Comparison of ENCODE assay signal across 1 cellular context in genomic region chr12:94791933-94792332, GRCh38.
TF ChIP-seq lines count a peak whose summit lies in the region.

No MANE protein-coding gene starts in this region.

TF ChIP-seq in K562, 482 proteins besides CTCF, POLR2A, EP300 and RAD21 (continued from another document):
- TF ChIP-seq, protein P1, sequence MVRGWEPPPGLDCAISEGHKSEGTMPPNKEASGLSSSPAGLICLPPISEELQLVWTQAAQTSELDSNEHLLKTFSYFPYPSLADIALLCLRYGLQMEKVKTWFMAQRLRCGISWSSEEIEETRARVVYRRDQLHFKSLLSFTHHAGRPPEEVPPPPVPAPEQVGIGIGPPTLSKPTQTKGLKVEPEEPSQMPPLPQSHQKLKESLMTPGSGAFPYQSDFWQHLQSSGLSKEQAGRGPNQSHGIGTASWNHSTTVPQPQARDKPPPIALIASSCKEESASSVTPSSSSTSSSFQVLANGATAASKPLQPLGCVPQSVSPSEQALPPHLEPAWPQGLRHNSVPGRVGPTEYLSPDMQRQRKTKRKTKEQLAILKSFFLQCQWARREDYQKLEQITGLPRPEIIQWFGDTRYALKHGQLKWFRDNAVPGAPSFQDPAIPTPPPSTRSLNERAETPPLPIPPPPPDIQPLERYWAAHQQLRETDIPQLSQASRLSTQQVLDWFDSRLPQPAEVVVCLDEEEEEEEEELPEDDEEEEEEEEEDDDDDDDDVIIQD (CRISPR knock-in tag; IDR thresholded peaks at IDR 0.05), result 0 out of 2 replicates have a peak, but pooled peaks have one; percentile 69
- no peak for TF ChIP-seq NR2F6 (CRISPR knock-in tag; IDR thresholded peaks at IDR 0.05)
- peak; percentile 48; the same call in 1 of the 2 replicates for TF ChIP-seq JUNB (CRISPR knock-in tag; conservative IDR thresholded peaks at IDR 0.05)
- TF ChIP-seq, protein P2, sequence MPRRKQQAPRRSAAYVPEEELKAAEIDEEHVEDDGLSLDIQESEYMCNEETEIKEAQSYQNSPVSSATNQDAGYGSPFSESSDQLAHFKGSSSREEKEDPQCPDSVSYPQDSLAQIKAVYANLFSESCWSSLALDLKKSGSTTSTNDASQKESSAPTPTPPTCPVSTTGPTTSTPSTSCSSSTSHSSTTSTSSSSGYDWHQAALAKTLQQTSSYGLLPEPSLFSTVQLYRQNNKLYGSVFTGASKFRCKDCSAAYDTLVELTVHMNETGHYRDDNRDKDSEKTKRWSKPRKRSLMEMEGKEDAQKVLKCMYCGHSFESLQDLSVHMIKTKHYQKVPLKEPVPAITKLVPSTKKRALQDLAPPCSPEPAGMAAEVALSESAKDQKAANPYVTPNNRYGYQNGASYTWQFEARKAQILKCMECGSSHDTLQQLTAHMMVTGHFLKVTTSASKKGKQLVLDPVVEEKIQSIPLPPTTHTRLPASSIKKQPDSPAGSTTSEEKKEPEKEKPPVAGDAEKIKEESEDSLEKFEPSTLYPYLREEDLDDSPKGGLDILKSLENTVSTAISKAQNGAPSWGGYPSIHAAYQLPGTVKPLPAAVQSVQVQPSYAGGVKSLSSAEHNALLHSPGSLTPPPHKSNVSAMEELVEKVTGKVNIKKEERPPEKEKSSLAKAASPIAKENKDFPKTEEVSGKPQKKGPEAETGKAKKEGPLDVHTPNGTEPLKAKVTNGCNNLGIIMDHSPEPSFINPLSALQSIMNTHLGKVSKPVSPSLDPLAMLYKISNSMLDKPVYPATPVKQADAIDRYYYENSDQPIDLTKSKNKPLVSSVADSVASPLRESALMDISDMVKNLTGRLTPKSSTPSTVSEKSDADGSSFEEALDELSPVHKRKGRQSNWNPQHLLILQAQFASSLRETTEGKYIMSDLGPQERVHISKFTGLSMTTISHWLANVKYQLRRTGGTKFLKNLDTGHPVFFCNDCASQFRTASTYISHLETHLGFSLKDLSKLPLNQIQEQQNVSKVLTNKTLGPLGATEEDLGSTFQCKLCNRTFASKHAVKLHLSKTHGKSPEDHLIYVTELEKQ (CRISPR knock-in tag; IDR thresholded peaks at IDR 0.05), result 0 out of 2 replicates have a peak, but pooled peaks have one; percentile 23
- TF ChIP-seq KDM1A (IDR thresholded peaks at IDR 0.05), result peak in 1 of 2 experiments; percentile 45; a peak in 1 of 4 replicates
- TF ChIP-seq, protein P3, sequence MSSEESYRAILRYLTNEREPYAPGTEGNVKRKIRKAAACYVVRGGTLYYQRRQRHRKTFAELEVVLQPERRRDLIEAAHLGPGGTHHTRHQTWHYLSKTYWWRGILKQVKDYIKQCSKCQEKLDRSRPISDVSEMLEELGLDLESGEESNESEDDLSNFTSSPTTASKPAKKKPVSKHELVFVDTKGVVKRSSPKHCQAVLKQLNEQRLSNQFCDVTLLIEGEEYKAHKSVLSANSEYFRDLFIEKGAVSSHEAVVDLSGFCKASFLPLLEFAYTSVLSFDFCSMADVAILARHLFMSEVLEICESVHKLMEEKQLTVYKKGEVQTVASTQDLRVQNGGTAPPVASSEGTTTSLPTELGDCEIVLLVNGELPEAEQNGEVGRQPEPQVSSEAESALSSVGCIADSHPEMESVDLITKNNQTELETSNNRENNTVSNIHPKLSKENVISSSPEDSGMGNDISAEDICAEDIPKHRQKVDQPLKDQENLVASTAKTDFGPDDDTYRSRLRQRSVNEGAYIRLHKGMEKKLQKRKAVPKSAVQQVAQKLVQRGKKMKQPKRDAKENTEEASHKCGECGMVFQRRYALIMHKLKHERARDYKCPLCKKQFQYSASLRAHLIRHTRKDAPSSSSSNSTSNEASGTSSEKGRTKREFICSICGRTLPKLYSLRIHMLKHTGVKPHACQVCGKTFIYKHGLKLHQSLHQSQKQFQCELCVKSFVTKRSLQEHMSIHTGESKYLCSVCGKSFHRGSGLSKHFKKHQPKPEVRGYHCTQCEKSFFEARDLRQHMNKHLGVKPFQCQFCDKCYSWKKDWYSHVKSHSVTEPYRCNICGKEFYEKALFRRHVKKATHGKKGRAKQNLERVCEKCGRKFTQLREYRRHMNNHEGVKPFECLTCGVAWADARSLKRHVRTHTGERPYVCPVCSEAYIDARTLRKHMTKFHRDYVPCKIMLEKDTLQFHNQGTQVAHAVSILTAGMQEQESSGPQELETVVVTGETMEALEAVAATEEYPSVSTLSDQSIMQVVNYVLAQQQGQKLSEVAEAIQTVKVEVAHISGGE (CRISPR knock-in tag; IDR thresholded peaks at IDR 0.05), result peak in 1 of 3 experiments; percentile 79; a peak in 2 of 6 replicates
- 0 out of 2 replicates have a peak, but pooled peaks have one; percentile 45 for TF ChIP-seq ZFP30 (CRISPR knock-in tag; IDR thresholded peaks at IDR 0.05; ENCODE audit: borderline replicate concordance)
- TF ChIP-seq HOXB6 (CRISPR knock-in tag; IDR thresholded peaks at IDR 0.05; ENCODE audit: borderline replicate concordance), result peak; percentile 66; the same call in 1 of the 2 replicates
- peak; percentile 69 for TF ChIP-seq NFIX (CRISPR knock-in tag; IDR thresholded peaks at IDR 0.05; ENCODE audit: low read depth)
- TF ChIP-seq PPARD (CRISPR knock-in tag; IDR thresholded peaks at IDR 0.05), result peak; percentile 84
- TF ChIP-seq ZNF140 (CRISPR knock-in tag; IDR thresholded peaks at IDR 0.05), result 0 out of 2 replicates have a peak, but pooled peaks have one; percentile 60
- peak; percentile 90 for TF ChIP-seq MTF1 (CRISPR knock-in tag; IDR thresholded peaks at IDR 0.05; ENCODE audit: borderline replicate concordance)
- no peak for TF ChIP-seq ZNF589 (CRISPR knock-in tag; IDR thresholded peaks at IDR 0.05; ENCODE audit: low read depth)
- TF ChIP-seq, protein P4, sequence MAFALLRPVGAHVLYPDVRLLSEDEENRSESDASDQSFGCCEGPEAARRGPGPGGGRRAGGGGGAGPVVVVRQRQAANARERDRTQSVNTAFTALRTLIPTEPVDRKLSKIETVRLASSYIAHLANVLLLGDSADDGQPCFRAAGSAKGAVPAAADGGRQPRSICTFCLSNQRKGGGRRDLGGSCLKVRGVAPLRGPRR (CRISPR knock-in tag; IDR thresholded peaks at IDR 0.05), result peak; percentile 84; the same call in 1 of the 2 replicates
- TF ChIP-seq RAD51 (IDR thresholded peaks at IDR 0.05; ENCODE audit: borderline replicate concordance, low read depth), result no peak
- peak; percentile 79 for TF ChIP-seq ZNF449 (CRISPR knock-in tag; IDR thresholded peaks at IDR 0.05)
- TF ChIP-seq ZNF76 (CRISPR knock-in tag; IDR thresholded peaks at IDR 0.05; ENCODE audit: borderline replicate concordance), result peak; percentile 87; the same call in 1 of the 2 replicates
- TF ChIP-seq SLC30A9 (CRISPR knock-in tag; IDR thresholded peaks at IDR 0.05), result peak; percentile 81; the same call in 1 of the 2 replicates
